Comparison of ENCODE assay signal across 9 cellular contexts in the genomic region with DNA sequence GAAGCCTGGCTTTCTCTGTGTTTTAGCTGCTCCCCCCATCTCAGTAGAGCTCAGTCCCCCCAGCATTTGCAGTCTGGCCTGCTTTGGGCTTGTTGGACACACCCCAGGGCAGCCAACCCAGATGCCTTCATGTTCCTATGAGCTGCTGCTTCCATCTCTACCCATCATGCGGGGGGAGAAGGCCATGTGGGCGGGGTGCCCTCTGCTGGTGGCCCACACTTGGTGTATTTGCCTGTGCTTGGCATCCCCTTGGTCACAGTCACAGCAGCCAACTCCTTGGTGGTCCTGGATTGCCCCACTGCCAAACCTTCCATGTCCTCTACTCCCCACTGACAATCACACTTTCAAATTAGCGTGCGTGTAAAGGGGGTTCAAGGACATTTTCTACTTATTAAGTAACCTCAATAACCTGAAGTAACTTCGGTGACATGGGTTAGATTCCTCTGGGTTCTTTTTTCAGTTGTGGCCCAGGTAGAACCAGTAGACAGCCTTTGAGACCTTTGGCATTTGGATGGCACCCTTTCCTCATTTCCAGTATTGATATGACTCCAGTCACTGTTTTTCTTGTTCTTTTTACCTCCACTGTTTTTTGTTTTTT. TPM values are rescaled to one million over a fixed set of nuclear protein-coding genes. Genes with fewer than 3 reads are reported as not detected.
A peak's percentile ranks its signal among the peaks of the same experiment; 100 is the strongest.
DNase-seq lines count a peak whose midpoint lies in the region; ATAC-seq lines count a peak whose summit lies in the region.
"Had no signal": no experiment of that assay in that cellular context is flagged by ENCODE, and none has a peak within 500 bp of the region (broad histone marks: within the 10 kb centered on the region; RNA-seq: fewer than 3 reads in every experiment).

No MANE protein-coding gene starts in this region.

- H4K5ac ChIP-seq in mesendoderm (ENCODE audit: low read length): no peak overlapping the region

- no peak overlapping the region for H3K4me2 ChIP-seq in mesendoderm (ENCODE audit: low read length)
- H3K4me2 ChIP-seq: BLaER1 had no signal

- no CpG with 5 or more reads among the region's 5 CpGs for WGBS in mesendoderm (ENCODE audit: extremely low coverage, insufficient coverage, low lambda C conversion rate)

- no peak overlapping the region for H3K9ac ChIP-seq in mesendoderm (ENCODE audit: low read length)
- H3K9ac ChIP-seq: BLaER1 had no signal

- H4K8ac ChIP-seq in mesendoderm (ENCODE audit: low read depth, low read length): no peak overlapping the region

- no peak overlapping the region for H3K27ac ChIP-seq in mesendoderm (ENCODE audit: low read depth, low read length)
- H3K27ac ChIP-seq: BLaER1 had no signal

- H3K79me1 ChIP-seq in mesendoderm (ENCODE audit: low read length): no peaks in the 10 kb centered on the region

- no peaks in the 10 kb centered on the region for H3K27me3 ChIP-seq in mesendoderm (ENCODE audit: insufficient read depth, low read length, poor library complexity)
- H3K27me3 ChIP-seq: BLaER1 had no signal

- H2BK15ac ChIP-seq in mesendoderm (replicated peaks; ENCODE audit: low read depth): no peak overlapping the region

- no peak overlapping the region for H3K18ac ChIP-seq in mesendoderm (ENCODE audit: low read length)

- H2BK120ac ChIP-seq in mesendoderm (ENCODE audit: low read depth, low read length): no peak overlapping the region

- H3K4ac ChIP-seq in mesendoderm (ENCODE audit: low read depth, low read length): no peak overlapping the region

- H3K4me1 ChIP-seq in mesendoderm (ENCODE audit: control insufficient read depth, low read depth, low read length): no peaks in the 10 kb centered on the region
- H3K4me1 ChIP-seq: BLaER1 had no signal

- no peak overlapping the region for H2AK5ac ChIP-seq in mesendoderm (ENCODE audit: low read length)

- H3K79me2 ChIP-seq in mesendoderm (ENCODE audit: control insufficient read depth, insufficient read depth, low read length): no peaks in the 10 kb centered on the region

- H3K56ac ChIP-seq in mesendoderm (ENCODE audit: low read length): no peak overlapping the region

- H3K4me3 ChIP-seq in mesendoderm (ENCODE audit: low read length): no peak overlapping the region
- H3K4me3 ChIP-seq: BLaER1 had no signal

- ATAC-seq in HG02884 (IDR thresholded peaks at IDR 0.05; ENCODE audit: unreplicated experiment): peak; percentile 80

- no peak overlapping the region for H2BK5ac ChIP-seq in mesendoderm (ENCODE audit: low read length)

- DNase-seq in NCI-H2081 (lab: John Stamatoyannopoulos, UW) (peak; percentile 45 to 49), NCI-H2081 treated with DMSO at 0.1 percent for 48 hours (lab: John Stamatoyannopoulos, UW) (no peak), NCI-H69 (lab: John Stamatoyannopoulos, UW) (peak; percentile 77), mesendoderm (peak; percentile 84)
- DNase-seq in activated CD4-positive, alpha-beta T cell treated with anti-CD3 and anti-CD28 coated beads, Interleukin-2, amount 50 U/mL, for 48 hours: peak; percentile 84 to 89
- peak; percentile 72 for DNase-seq in effector CD4-positive, alpha-beta T cell
- DNase-seq in stimulated activated CD8-positive, alpha-beta memory T cell treated with anti-CD3 and anti-CD28 coated beads, Interleukin-7, amount 100 ng/mL, for 48 hours (ENCODE audit: extremely low read depth in 1 of 2, low read depth in 1 of 2): peak; percentile 68 to 77

- H3K36me3 ChIP-seq in mesendoderm (ENCODE audit: control insufficient read depth, insufficient read depth, low read length): no peaks in the 10 kb centered on the region
- H3K36me3 ChIP-seq: BLaER1 had no signal

- H3K23ac ChIP-seq in mesendoderm (ENCODE audit: low read length): no peak overlapping the region

RNA-seq across cellular contexts. Expression of a gene that starts 42.8 kb away (rescaled TPM):
- polyA plus RNA-seq in mesendoderm (2013, experiment 1 of 2): 6.5 TPM
- polyA plus RNA-seq in mesendoderm (2013, experiment 2 of 2): 6.7 TPM
